Comparison of ENCODE assay signal across 17 cellular contexts in genomic region chr9:110207071-110207923, GRCh38. TPM values are rescaled to one million over a fixed set of nuclear protein-coding genes. Genes with fewer than 3 reads are reported as not detected.
A peak's percentile ranks its signal among the peaks of the same experiment; 100 is the strongest.
DNase-seq lines count a peak whose midpoint lies in the region; ATAC-seq and TF ChIP-seq lines count a peak whose summit lies in the region.
"Had no signal": no experiment of that assay in that cellular context is flagged by ENCODE, and none has a peak within 500 bp of the region (broad histone marks: within the 10 kb centered on the region; RNA-seq: fewer than 3 reads in every experiment).

No MANE protein-coding gene starts in this region.

- H3K9me3 Mint-ChIP-seq in MCF 10A (ENCODE audit: unreplicated experiment), result no peaks in the 10 kb centered on the region
- H3K9me3 Mint-ChIP-seq in activated naive CD4-positive, alpha-beta T cell treated with anti-CD3 and anti-CD28 coated beads, Interleukin-2, amount 50 U/mL, for 72 hours, result no peaks in the 10 kb centered on the region
- H3K9me3 Mint-ChIP-seq: type B pancreatic cell had no signal

- H3K4me1 ChIP-seq in breast epithelium (no peaks in the 10 kb centered on the region), lung (ENCODE audit: control insufficient read depth in 2 of 2, insufficient read depth in 2 of 2, low read length in 2 of 2) (peaks cover 0 to 3% of the 10 kb centered on the region in 2 donors), aorta (ENCODE audit: control insufficient read depth in 1 of 2, insufficient read depth in 2 of 2, low read length in 2 of 2) (no peaks in the 10 kb centered on the region)

- H3K4me1 Mint-ChIP-seq in MCF 10A (ENCODE audit: insufficient read depth, unreplicated experiment), result no peaks in the 10 kb centered on the region

- TF ChIP-seq CTCF in breast epithelium (IDR thresholded peaks at IDR 0.05) (no peak), MCF 10A (IDR thresholded peaks at IDR 0.05; ENCODE audit: unreplicated experiment) (no peak), lung (IDR thresholded peaks at IDR 0.05; ENCODE audit: control extremely low read depth, extremely low read depth) (no peak)

- BruUV-seq in MCF 10A (replicated peaks; lab: Mats Ljungman, UMichigan), result no TSS peak

- ATAC-seq in lung (ENCODE audit: insufficient read depth, low FRiP score) (peak; percentile 68), aorta (ENCODE audit: low FRiP score) (peak; percentile 14), HG02678 (IDR thresholded peaks at IDR 0.05; ENCODE audit: unreplicated experiment) (no peak)
- no peak for ATAC-seq in activated naive CD4-positive, alpha-beta T cell treated with anti-CD3 and anti-CD28 coated beads, Interleukin-2, amount 50 U/mL, for 72 hours
- ATAC-seq in stimulated activated naive CD8-positive, alpha-beta T cell treated with anti-CD3 and anti-CD28 coated beads, Interleukin-15, Interleukin-2, amounts not matched to agents 100 U/mL and 50 U/mL, for 24 hours, result no peak

- H3K4me3 Mint-ChIP-seq in MCF 10A (ENCODE audit: unreplicated experiment), result no peak overlapping the region
- H3K4me3 Mint-ChIP-seq: activated naive CD8-positive, alpha-beta T cell; type B pancreatic cell had no signal

- H3K27ac ChIP-seq in breast epithelium, result peak overlapping the region; percentile 64 to 84
- H3K27ac ChIP-seq in lung (ENCODE audit: low read depth in 1 of 2, low read length in 1 of 2), result peak overlapping the region in 1 of 2 donors; percentile 69
- H3K27ac ChIP-seq in aorta (ENCODE audit: low read depth in 1 of 2, low read length in 2 of 2), result no peak overlapping the region
- H3K27ac ChIP-seq: hepatocyte had no signal

- H3K36me3 ChIP-seq in breast epithelium, result no peaks in the 10 kb centered on the region
- no peaks in the 10 kb centered on the region for H3K36me3 ChIP-seq in lung (ENCODE audit: control insufficient read depth in 2 of 2, insufficient read depth in 2 of 2, low read length in 2 of 2)
- H3K36me3 ChIP-seq in aorta (ENCODE audit: control insufficient read depth in 1 of 2, insufficient read depth in 2 of 2, low read length in 1 of 2), result no peaks in the 10 kb centered on the region

- H3K27me3 Mint-ChIP-seq in MCF 10A (ENCODE audit: insufficient read depth, unreplicated experiment), result no peaks in the 10 kb centered on the region
- H3K27me3 Mint-ChIP-seq: activated naive CD8-positive, alpha-beta T cell had no signal

- 45 to 62% methylated on average over 10 of the region's 10 CpGs for WGBS in lung, 2 donors
- WGBS in aorta, 2 donors, result 66 to 70% methylated on average over 10 of the region's 10 CpGs

- no peaks in the 10 kb centered on the region for H3K36me3 Mint-ChIP-seq in MCF 10A (ENCODE audit: insufficient read depth, unreplicated experiment)
- H3K36me3 Mint-ChIP-seq in activated naive CD4-positive, alpha-beta T cell treated with anti-CD3 and anti-CD28 coated beads, Interleukin-2, amount 50 U/mL, for 72 hours, result no peaks in the 10 kb centered on the region
- H3K36me3 Mint-ChIP-seq: activated naive CD8-positive, alpha-beta T cell; type B pancreatic cell had no signal

- no peak overlapping the region for H3K27ac Mint-ChIP-seq in MCF 10A (ENCODE audit: low read depth, unreplicated experiment)
- peak overlapping the region in 1 of 2 donors; percentile 15 for H3K27ac Mint-ChIP-seq in activated naive CD4-positive, alpha-beta T cell treated with anti-CD3 and anti-CD28 coated beads, Interleukin-2, amount 50 U/mL, for 72 hours
- H3K27ac Mint-ChIP-seq: activated naive CD8-positive, alpha-beta T cell; type B pancreatic cell had no signal

- no peaks in the 10 kb centered on the region for H3K27me3 ChIP-seq in breast epithelium
- no peaks in the 10 kb centered on the region for H3K27me3 ChIP-seq in lung (ENCODE audit: control insufficient read depth, insufficient read depth)
- no peaks in the 10 kb centered on the region for H3K27me3 ChIP-seq in aorta (ENCODE audit: control insufficient read depth in 1 of 2, insufficient read depth in 2 of 2, low read length in 1 of 2)
- H3K27me3 ChIP-seq: hepatocyte had no signal

- peak overlapping the region in 2 of 3 donors; percentile 40 to 45 for H3K4me3 ChIP-seq in breast epithelium
- H3K4me3 ChIP-seq in lung, result no peak overlapping the region
- H3K4me3 ChIP-seq in aorta (ENCODE audit: low read length in 2 of 2), result no peak overlapping the region
- H3K4me3 ChIP-seq: hepatocyte had no signal

- no peaks in the 10 kb centered on the region for H3K9me3 ChIP-seq in breast epithelium
- no peaks in the 10 kb centered on the region for H3K9me3 ChIP-seq in lung (ENCODE audit: control insufficient read depth in 2 of 2, insufficient read depth in 1 of 2, low read length in 1 of 2)
- no peaks in the 10 kb centered on the region for H3K9me3 ChIP-seq in aorta (ENCODE audit: control insufficient read depth, low read length)

- CTCF ChIA-PET in MCF 10A (lab: Yijun Ruan, JAX), result interaction anchor here (0.5 to 1.9 kb wide), 2 partner anchors 23 to 180 kb away, joined by 3 to 15 read pairs; no protein-coding TSS in a partner anchor

- peak; percentile 70 to 74 for DNase-seq in breast epithelium (ENCODE audit: low spot score in 2 of 2)
- no peak for DNase-seq in MCF 10A (ENCODE audit: unreplicated experiment)
- peak; percentile 70 for DNase-seq in RPMI8226
- DNase-seq in lung (ENCODE audit: low spot score), result peak; percentile 83
- DNase-seq in aorta, result no peak
- no peak for DNase-seq in activated naive CD4-positive, alpha-beta T cell treated with anti-CD3 and anti-CD28 coated beads, Interleukin-2, amount 50 U/mL, for 72 hours (ENCODE audit: low spot score in 2 of 2)
- no peak for DNase-seq in stimulated activated naive CD8-positive, alpha-beta T cell treated with anti-CD3 and anti-CD28 coated beads, Interleukin-15, Interleukin-2, amounts not matched to agents 100 U/mL and 50 U/mL, for 24 hours
- DNase-seq: cerebellar nuclear complex, DND-41, NCI-H1694 treated with DMSO at 0.1 percent for 48 hours had no signal

- TF ChIP-seq POLR2A in breast epithelium (IDR thresholded peaks at IDR 0.05), result no peak

- intact Hi-C loops in breast epithelium (cut with DNase I; ENCODE audit: low total_unique reads) (no loop called here), MCF 10A (cut with micrococcal nuclease) (no loop called here), aorta (cut with DNase I) (no loop called here)

- POLR2A ChIA-PET in MCF 10A (lab: Yijun Ruan, JAX), result interaction anchor here (1.1 kb wide), 1 partner anchor 9 kb away, joined by 3 read pairs; no protein-coding TSS in a partner anchor

RNA-seq across cellular contexts. Expression of gene C9orf152, which starts 0.7 kb away (rescaled TPM):
- total RNA-seq in breast epithelium (10 to 100 TPM in 1 of 3 donors, 1 to 10 TPM in 1, not detected in 1; 7.9 to 10.2 TPM), MCF 10A (2022) (not detected in 2 replicates), lung (10 to 100 TPM; 12.4 to 16.8 TPM), aorta (not detected)
- polyA plus RNA-seq in lung (10 to 100 TPM in 1 of 2 donors, 1 to 10 TPM in 1; 4.2 to 10.1 TPM), aorta (1 to 10 TPM in 1 of 2 donors, under 1 TPM in 1; 0.38 to 3.1 TPM)
- not detected for total RNA-seq in activated naive CD4-positive, alpha-beta T cell treated with anti-CD3 and anti-CD28 coated beads, Interleukin-2, amount 50 U/mL, for 72 hours
- total RNA-seq: epithelial cell of proximal tubule, OCI-LY7, osteocyte had no signal

RNA-seq across cellular contexts. Expression of gene TXN, which starts 49.0 kb away (rescaled TPM):
- total RNA-seq in breast epithelium, result 100 to 1,000 TPM in 2 of 3 donors, 10 to 100 TPM in 1; 96.7 to 196 (median 145) TPM
- total RNA-seq in MCF 10A (2022), result 349 TPM in 2 replicates
- 100 to 1,000 TPM in 1 of 2 donors, 10 to 100 TPM in 1; 61.4 to 231 TPM for total RNA-seq in lung
- polyA plus RNA-seq in lung, result 100 to 1,000 TPM; 420 to 742 TPM
- total RNA-seq in aorta, result 100 to 1,000 TPM; 104 to 133 TPM
- 100 to 1,000 TPM; 181 to 298 TPM for polyA plus RNA-seq in aorta
- total RNA-seq in activated naive CD4-positive, alpha-beta T cell treated with anti-CD3 and anti-CD28 coated beads, Interleukin-2, amount 50 U/mL, for 72 hours, result 100 to 1,000 TPM; 375 to 406 TPM

Comparison
In these comparisons a context has a peak if more than half of its experiments do, and no peak if none do; other contexts are left out.
1. DNase-seq: peak in breast epithelium (2 of 2), RPMI8226 (single experiment) and lung (single experiment); none in MCF 10A (single experiment), aorta (0 of 2), activated naive CD4-positive, alpha-beta T cell treated with anti-CD3 and anti-CD28 coated beads, Interleukin-2, amount 50 U/mL, for 72 hours (0 of 2) and stimulated activated naive CD8-positive, alpha-beta T cell treated with anti-CD3 and anti-CD28 coated beads, Interleukin-15, Interleukin-2, amounts not matched to agents 100 U/mL and 50 U/mL, for 24 hours (single experiment).
2. H3K27ac ChIP-seq: peak in breast epithelium (2 of 2); none in aorta (0 of 2).
3. H3K4me3 ChIP-seq: peak in breast epithelium (2 of 3); none in lung (single experiment) and aorta (0 of 2).
4. ATAC-seq: peak in lung (single experiment) and aorta (single experiment); none in activated naive CD4-positive, alpha-beta T cell treated with anti-CD3 and anti-CD28 coated beads, Interleukin-2, amount 50 U/mL, for 72 hours (0 of 2), stimulated activated naive CD8-positive, alpha-beta T cell treated with anti-CD3 and anti-CD28 coated beads, Interleukin-15, Interleukin-2, amounts not matched to agents 100 U/mL and 50 U/mL, for 24 hours (single experiment) and HG02678 (single experiment).